8 cellular contexts compared by ENCODE assay signal in genomic region chr12:6492838-6493579, GRCh38. TPM values are rescaled to one million over a fixed set of nuclear protein-coding genes. Genes with fewer than 3 reads are reported as not detected.
A peak's percentile ranks its signal among the peaks of the same experiment; 100 is the strongest.
DNase-seq lines count a peak whose midpoint lies in the region; ATAC-seq and TF ChIP-seq lines count a peak whose summit lies in the region.

Gene MRPL51 (minus strand): TSS chr12:6493262. CDS start chr12:6493136, 126 bp downstream.

- H3K4me3 Mint-ChIP-seq in CD8-positive, alpha-beta T cell = peak within 1 kb of the TSS; percentile 96

- peak; percentile 93 to 99 (median 96) for DNase-seq in CD8-positive, alpha-beta T cell
- DNase-seq in HS-5 (ENCODE audit: low read depth) = peak; percentile 76
- peak; percentile 72 for DNase-seq in NK-92 (lab: John Stamatoyannopoulos, UW; ENCODE audit: unreplicated experiment)
- peak; percentile 83 to 99 for DNase-seq in activated CD8-positive, alpha-beta memory T cell treated with anti-CD3 and anti-CD28 coated beads for 1 hour (ENCODE audit: extremely low read depth in 1 of 2, low read depth in 1 of 2)
- peak; percentile 98 for DNase-seq in lower lobe of right lung
- DNase-seq in stimulated activated CD4-positive, alpha-beta T cell treated with anti-CD3 and anti-CD28 coated beads, TNF-alpha, amount 100 ng/mL, for 1 hour (ENCODE audit: low read depth in 3 of 3, low spot score in 1 of 3) = peak; percentile 83 to 98 (median 92)

- CTCF ChIA-PET in CD8-positive, alpha-beta T cell (lab: Charles Lee) = interaction anchor here (0.8 to 2.8 kb wide), 3 partner anchors 17 to 69 kb away, joined by 3 to 11 read pairs (median 11); no protein-coding TSS in a partner anchor

- peaks cover 5% of the 10 kb centered on the region for H3K36me3 ChIP-seq in CD8-positive, alpha-beta T cell (ENCODE audit: insufficient read depth, low read length)
- H3K36me3 ChIP-seq in ectodermal cell (ENCODE audit: control insufficient read depth, insufficient read depth, low read length) = peaks cover 13% of the 10 kb centered on the region
- peaks cover 25% of the 10 kb centered on the region for H3K36me3 ChIP-seq in lower lobe of right lung

- intact Hi-C loops in CD8-positive, alpha-beta T cell (cut with DNase I, micrococcal nuclease) = loop anchor here (1.0 to 5.0 kb wide), 7 partner anchors 23 to 359 kb away; partner anchors contain the start of genes VAMP1 (in 2 of the 2), GAPDH (in 1 of the 2), TAPBPL (in 1 of the 2) and USP5 (in 1 of the 2)
- intact Hi-C loops in lower lobe of right lung (cut with DNase I) = no loop called here

- 1% methylated on average over 41 of the region's 41 CpGs for WGBS in ectodermal cell, 2 experiments

- H3K4me3 ChIP-seq in CD8-positive, alpha-beta T cell (ENCODE audit: low read depth, low read length) = peak within 1 kb of the TSS; percentile 93
- peak within 1 kb of the TSS; percentile 63 for H3K4me3 ChIP-seq in ectodermal cell (ENCODE audit: insufficient read depth, low read depth, low read length)
- peak within 1 kb of the TSS; percentile 76 for H3K4me3 ChIP-seq in lower lobe of right lung

- POLR2A ChIA-PET in CD8-positive, alpha-beta T cell (lab: Charles Lee) = interaction anchor here (0.8 to 2.0 kb wide), 13 partner anchors 9 to 196 kb away, joined by 3 to 40 read pairs (median 6); partner anchors contain the start of genes TAPBPL, VAMP1 and ZNF384

- peak; percentile 70 for ATAC-seq in CD8-positive, alpha-beta T cell
- ATAC-seq in GM19467 (IDR thresholded peaks at IDR 0.05; ENCODE audit: unreplicated experiment) = peak; percentile 60
- peak; percentile 98 to 99 for ATAC-seq in lower lobe of right lung

- no peak for TF ChIP-seq CTCF in CD8-positive, alpha-beta T cell (IDR thresholded peaks at IDR 0.05)
- no peak for TF ChIP-seq CTCF in lower lobe of right lung (IDR thresholded peaks at IDR 0.05)

- peak within 1 kb of the TSS; percentile 98 for H3K27ac Mint-ChIP-seq in CD8-positive, alpha-beta T cell

- H3K9me3 ChIP-seq in CD8-positive, alpha-beta T cell (ENCODE audit: low read length) = no peaks in the 10 kb centered on the region
- H3K9me3 ChIP-seq in ectodermal cell (ENCODE audit: control insufficient read depth, low read length) = no peaks in the 10 kb centered on the region
- no peaks in the 10 kb centered on the region for H3K9me3 ChIP-seq in lower lobe of right lung

- H3K27me3 Mint-ChIP-seq in CD8-positive, alpha-beta T cell (ENCODE audit: low read depth) = no peaks in the 10 kb centered on the region

- peaks cover 26% of the 10 kb centered on the region for H3K4me1 ChIP-seq in CD8-positive, alpha-beta T cell (ENCODE audit: insufficient read depth, low read length)
- peaks cover 13% of the 10 kb centered on the region for H3K4me1 ChIP-seq in ectodermal cell (ENCODE audit: control insufficient read depth, insufficient read depth, low read length)
- peaks cover 27% of the 10 kb centered on the region for H3K4me1 ChIP-seq in lower lobe of right lung

- no peaks in the 10 kb centered on the region for H3K9me3 Mint-ChIP-seq in CD8-positive, alpha-beta T cell

- peak within 1 kb of the TSS; percentile 72 for H3K27ac ChIP-seq in CD8-positive, alpha-beta T cell (ENCODE audit: low read depth, low read length)
- H3K27ac ChIP-seq in ectodermal cell (ENCODE audit: insufficient read depth, low read depth, low read length, poor library complexity, severe bottlenecking) (peak within 1 kb of the TSS; percentile 91), lower lobe of right lung (peak within 1 kb of the TSS; percentile 95)

- peaks cover 38% of the 10 kb centered on the region for H3K4me1 Mint-ChIP-seq in CD8-positive, alpha-beta T cell (ENCODE audit: low read depth)

- H3K27me3 ChIP-seq in CD8-positive, alpha-beta T cell (ENCODE audit: insufficient read depth, low read length) = no peaks in the 10 kb centered on the region
- H3K27me3 ChIP-seq in ectodermal cell (ENCODE audit: control insufficient read depth, insufficient read depth, low read length, poor library complexity, severe bottlenecking) = no peaks in the 10 kb centered on the region
- no peaks in the 10 kb centered on the region for H3K27me3 ChIP-seq in lower lobe of right lung (ENCODE audit: low read depth)

- peaks cover 39% of the 10 kb centered on the region for H3K36me3 Mint-ChIP-seq in CD8-positive, alpha-beta T cell

RNA-seq across cellular contexts. Expression of gene MRPL51, which starts in this region (rescaled TPM):
- total RNA-seq in CD8-positive, alpha-beta T cell = 10 to 100 TPM; 17.4 to 18.4 TPM
- 188 TPM for polyA plus RNA-seq in ectodermal cell (2013, experiment 1 of 4)
- 181 TPM for polyA plus RNA-seq in ectodermal cell (2013, experiment 2 of 4)
- 217 TPM for polyA plus RNA-seq in ectodermal cell (2013, experiment 3 of 4)
- polyA plus RNA-seq in ectodermal cell (2013, experiment 4 of 4) = 237 TPM
- total RNA-seq in lower lobe of right lung = 121 TPM

Comparison
In these comparisons a context has a peak if more than half of its experiments do, and no peak if none do; other contexts are left out.
1. Peak in every context shown above with its lines: DNase-seq, ATAC-seq, H3K4me3 ChIP-seq and H3K27ac ChIP-seq.